ENCODE assay signal across 25 cellular contexts in genomic region chr10:60977161-60978128, GRCh38. TPM values are rescaled to one million over a fixed set of nuclear protein-coding genes. Genes with fewer than 3 reads are reported as not detected.
DNase-seq lines count a peak whose midpoint lies in the region; ATAC-seq lines count a peak whose summit lies in the region.
"Had no signal": no experiment of that assay in that cellular context is flagged by ENCODE, and none has a peak within 500 bp of the region (broad histone marks: within the 10 kb centered on the region; RNA-seq: fewer than 3 reads in every experiment).

No MANE protein-coding gene starts in this region.

- H3K9ac ChIP-seq in SK-N-MC (ENCODE audit: insufficient read length) (no peak overlapping the region), mucosa of stomach (ENCODE audit: low read length) (peak overlapping the region; percentile 33)
- H3K9ac ChIP-seq: BLaER1 had no signal

- in situ Hi-C loops in Caki2 (cut with HindIII; ENCODE audit: low pct_unique_long_range_greater_than_20kb, low sequenced_read_pairs), result no loop called here

- ATAC-seq in HG02610 (IDR thresholded peaks at IDR 0.05; ENCODE audit: unreplicated experiment) (no peak), HG03095 (IDR thresholded peaks at IDR 0.05; ENCODE audit: unreplicated experiment) (no peak)
- ATAC-seq: activated CD4-positive, CD25-positive, alpha-beta regulatory T cell treated with anti-CD3 and anti-CD28 coated beads, Interleukin-2, amount 50 U/mL, for 24 hours; activated T-cell treated with anti-CD3 and anti-CD28 coated beads, Interleukin-2, amount 50 U/mL, for 72 hours; sciatic nerve; T-helper 17 cell had no signal

- DNase-seq in Caki2 (ENCODE audit: low read depth) (peak; percentile 76), SK-N-MC (ENCODE audit: low read depth, low spot score) (no peak), kidney glomerular epithelial cell (lab: John Stamatoyannopoulos, UW) (peak; percentile 57), substantia nigra (lab: John Stamatoyannopoulos, UW) (no peak)
- DNase-seq in stimulated activated CD4-positive, alpha-beta T cell treated with anti-CD3 and anti-CD28 coated beads, Interleukin-15, amount 100 ng/mL, for 24 hours, result no peak
- DNase-seq: activated CD4-positive, alpha-beta T cell treated with anti-CD3 and anti-CD28 coated beads, Interleukin-2, amount 50 U/mL, for 4 hours; activated T-cell treated with anti-CD3 and anti-CD28 coated beads, Interleukin-2, amount 50 U/mL, for 72 hours; central memory CD4-positive, alpha-beta T cell; DND-41; endodermal cell; GOT3; NCI-H1105; NCI-H1930; NCI-H2171 treated with DMSO at 0.1 percent for 48 hours; NCI-H510A; stimulated activated CD4-positive, alpha-beta T cell treated with anti-CD3 and anti-CD28 coated beads, Interleukin-4, amount 100 ng/mL, for 24 hours; T-helper 17 cell had no signal

- no peaks in the 10 kb centered on the region for H3K27me3 ChIP-seq in mucosa of stomach (ENCODE audit: control insufficient read depth, insufficient read depth, low read length)
- H3K27me3 ChIP-seq: BLaER1, tibial nerve had no signal

- peak overlapping the region; percentile 36; the same call in 1 of the 2 replicates for H3K27ac ChIP-seq in SK-N-MC
- H3K27ac ChIP-seq in substantia nigra (ENCODE audit: low read depth, low read length, poor library complexity, severe bottlenecking), result no peak overlapping the region
- H3K27ac ChIP-seq: BLaER1, tibial nerve had no signal

- H3K36me3 ChIP-seq in SK-N-MC (ENCODE audit: insufficient read depth, low read length) (no peaks in the 10 kb centered on the region), mucosa of stomach (ENCODE audit: control insufficient read depth, insufficient read depth, low read length) (no peaks in the 10 kb centered on the region)
- H3K36me3 ChIP-seq: BLaER1, tibial nerve had no signal

- H3K4me1 ChIP-seq in mucosa of stomach (ENCODE audit: control insufficient read depth, insufficient read depth, low read length), result peaks cover 55% of the 10 kb centered on the region
- H3K4me1 ChIP-seq: BLaER1, tibial nerve had no signal

- H3K9me3 ChIP-seq in SK-N-MC (ENCODE audit: low read depth, low read length) (no peaks in the 10 kb centered on the region), mucosa of stomach (ENCODE audit: control insufficient read depth, low read length) (no peaks in the 10 kb centered on the region)
- H3K9me3 ChIP-seq: BLaER1, tibial nerve had no signal

- H3K4me3 ChIP-seq in SK-N-MC, result no peak overlapping the region
- H3K4me3 ChIP-seq in mucosa of stomach (ENCODE audit: low read length), result no peak overlapping the region
- H3K4me3 ChIP-seq: BLaER1, tibial nerve had no signal

RNA-seq across cellular contexts. Expression of gene RHOBTB1, which starts 33.5 kb away (rescaled TPM):
- 23.6 and 26.7 TPM in 2 replicates for total RNA-seq in Caki2 (2014; rRNA removed; shearing (Covaris generic); ENCODE audit: low replicate concordance)
- total RNA-seq: OCI-LY7 had no signal

Comparison
In these comparisons a context has a peak if more than half of its experiments do, and no peak if none do; other contexts are left out.
1. DNase-seq: peak in Caki2 (single experiment) and kidney glomerular epithelial cell (single experiment); none in SK-N-MC (single experiment), substantia nigra (0 of 49) and stimulated activated CD4-positive, alpha-beta T cell treated with anti-CD3 and anti-CD28 coated beads, Interleukin-15, amount 100 ng/mL, for 24 hours (single experiment).